10 cellular contexts compared by ENCODE assay signal in the genomic region with DNA sequence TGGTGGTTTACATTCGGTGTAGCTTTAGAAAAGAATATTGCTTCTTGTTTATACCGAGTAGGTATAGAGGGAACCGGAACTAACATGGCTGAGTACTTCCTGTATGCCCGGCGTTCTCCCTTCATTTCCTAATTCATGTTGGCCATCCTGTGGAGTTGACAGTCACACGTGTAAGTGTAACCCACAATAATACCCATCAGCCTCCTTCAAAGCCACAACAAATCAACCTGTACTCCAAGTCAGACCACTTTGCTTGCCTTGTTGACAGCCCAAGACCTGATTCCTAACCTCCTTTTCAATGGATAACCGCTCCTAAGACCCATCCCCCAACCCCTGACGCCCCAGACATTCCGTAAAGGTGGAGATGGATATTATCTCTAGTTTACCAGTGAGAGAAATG. TPM values are rescaled to one million over a fixed set of nuclear protein-coding genes. Genes with fewer than 3 reads are reported as not detected.
DNase-seq lines count a peak whose midpoint lies in the region; TF ChIP-seq lines count a peak whose summit lies in the region.
"Had no signal": no experiment of that assay in that cellular context is flagged by ENCODE, and none has a peak within 500 bp of the region (broad histone marks: within the 10 kb centered on the region; RNA-seq: fewer than 3 reads in every experiment).

No MANE protein-coding gene starts in this region.

- H4K91ac ChIP-seq in trophoblast cell (ENCODE audit: low read depth, low read length): no peak overlapping the region

- H3K4me2 ChIP-seq in OCI-LY3 (ENCODE audit: low read length) (peak overlapping the region; percentile 75), trophoblast cell (ENCODE audit: low read length) (peak overlapping the region; percentile 17)

- H2BK120ac ChIP-seq in trophoblast cell (ENCODE audit: insufficient read depth, low read length, poor library complexity): no peak overlapping the region

- no peak overlapping the region for H4K12ac ChIP-seq in trophoblast cell (ENCODE audit: low read depth, low read length)

- no peaks in the 10 kb centered on the region for H3K36me3 Mint-ChIP-seq in T-helper 1 cell treated with Interleukin-12 subunit alpha and Interleukin-12 subunit beta and Interleukin-4 antibody, amounts not matched to agents 30 μg/mL and 1 μg/mL, for 36 hours (ENCODE audit: low read depth)
- no peaks in the 10 kb centered on the region for H3K36me3 Mint-ChIP-seq in glutamatergic neuron (ENCODE audit: unreplicated experiment)

- DNase-seq in T-helper 1 cell (no peak), glutamatergic neuron (no peak), trophoblast cell (peak in 1 of 2 donors; percentile 27), tibial nerve (ENCODE audit: low spot score in 2 of 2) (no peak), GM03348 (ENCODE audit: low spot score) (no peak)
- DNase-seq in stimulated activated CD4-positive, alpha-beta T cell treated with anti-CD3 and anti-CD28 coated beads, Interleukin-4, amount 100 ng/mL, for 4 hours: no peak

- H3K4me3 Mint-ChIP-seq in T-helper 1 cell treated with Interleukin-12 subunit alpha and Interleukin-12 subunit beta and Interleukin-4 antibody, amounts not matched to agents 30 μg/mL and 1 μg/mL, for 36 hours: no peak overlapping the region
- H3K4me3 Mint-ChIP-seq in glutamatergic neuron (ENCODE audit: unreplicated experiment): no peak overlapping the region

- H2AK5ac ChIP-seq in trophoblast cell (ENCODE audit: low read length): no peak overlapping the region

- peak overlapping the region; percentile 14 for H2BK5ac ChIP-seq in trophoblast cell (ENCODE audit: low read depth, low read length, poor library complexity)

- TF ChIP-seq CTCF in OCI-LY3 (IDR thresholded peaks at IDR 0.05; ENCODE audit: low read depth, low read length) (no peak), glutamatergic neuron (IDR thresholded peaks at IDR 0.05; ENCODE audit: partially characterized antibody, unreplicated experiment) (no peak), tibial nerve (IDR thresholded peaks at IDR 0.05) (no peak)

- H3K4me3 ChIP-seq in OCI-LY3 (ENCODE audit: low read length) (peak overlapping the region; percentile 68), trophoblast cell (ENCODE audit: low read depth, low read length) (no peak overlapping the region), tibial nerve (no peak overlapping the region)

- no peak for TF ChIP-seq EP300 in tibial nerve (IDR thresholded peaks at IDR 0.05)

- H3K79me1 ChIP-seq in trophoblast cell (ENCODE audit: low read length): peaks cover 2% of the 10 kb centered on the region

- H3K27me3 Mint-ChIP-seq in T-helper 1 cell treated with Interleukin-12 subunit alpha and Interleukin-12 subunit beta and Interleukin-4 antibody, amounts not matched to agents 30 μg/mL and 1 μg/mL, for 36 hours (ENCODE audit: low read depth): peaks cover 5% of the 10 kb centered on the region
- H3K27me3 Mint-ChIP-seq in glutamatergic neuron (ENCODE audit: unreplicated experiment): peaks cover 3% of the 10 kb centered on the region

- H3K9me3 ChIP-seq in OCI-LY3 (ENCODE audit: insufficient read depth, low read length): no peaks in the 10 kb centered on the region
- no peaks in the 10 kb centered on the region for H3K9me3 ChIP-seq in trophoblast cell (ENCODE audit: insufficient read depth, low read depth, low read length)
- H3K9me3 ChIP-seq in tibial nerve: no peaks in the 10 kb centered on the region

- H2AFZ ChIP-seq in OCI-LY3 (ENCODE audit: low read depth, low read length) (peak overlapping the region; percentile 98), trophoblast cell (ENCODE audit: insufficient read depth, low read length, poor library complexity) (peak overlapping the region; percentile 23)

- no peak overlapping the region for H2BK12ac ChIP-seq in trophoblast cell (ENCODE audit: low read length)

- H3K4me1 Mint-ChIP-seq in T-helper 1 cell treated with Interleukin-12 subunit alpha and Interleukin-12 subunit beta and Interleukin-4 antibody, amounts not matched to agents 30 μg/mL and 1 μg/mL, for 36 hours (ENCODE audit: low read depth): peaks cover 7% of the 10 kb centered on the region
- H3K4me1 Mint-ChIP-seq in glutamatergic neuron (ENCODE audit: low read depth, unreplicated experiment): peaks cover 20% of the 10 kb centered on the region

- H3K27me3 ChIP-seq in OCI-LY3 (ENCODE audit: low read depth, low read length) (peaks cover 4% of the 10 kb centered on the region; the same call in 1 of the 2 replicates), trophoblast cell (ENCODE audit: insufficient read depth, low read length) (no peaks in the 10 kb centered on the region), tibial nerve (no peaks in the 10 kb centered on the region)

- H3K36me3 ChIP-seq in OCI-LY3 (replicated peaks; ENCODE audit: low read depth, low read length): no peaks in the 10 kb centered on the region
- H3K36me3 ChIP-seq in trophoblast cell (ENCODE audit: control insufficient read depth in 1 of 2, insufficient read depth in 2 of 2, low read length in 2 of 2): no peaks in the 10 kb centered on the region
- no peaks in the 10 kb centered on the region for H3K36me3 ChIP-seq in tibial nerve

- H3K14ac ChIP-seq in trophoblast cell (ENCODE audit: low read length): peak overlapping the region; percentile 11

- H4K20me1 ChIP-seq in OCI-LY3 (ENCODE audit: insufficient read depth, low read length): no peaks in the 10 kb centered on the region

- no peak for TF ChIP-seq POLR2A in tibial nerve (IDR thresholded peaks at IDR 0.05)

- H3K9ac ChIP-seq in OCI-LY3 (ENCODE audit: low read length): peak overlapping the region; percentile 32; the same call in 1 of the 2 replicates
- no peak overlapping the region for H3K9ac ChIP-seq in trophoblast cell (ENCODE audit: low read length)

- no peak overlapping the region for H4K8ac ChIP-seq in trophoblast cell (ENCODE audit: low read depth, low read length)

- H3K23ac ChIP-seq in trophoblast cell (ENCODE audit: low read length): no peak overlapping the region

- no peaks in the 10 kb centered on the region for H3K79me2 ChIP-seq in OCI-LY3 (ENCODE audit: low read length)
- no peaks in the 10 kb centered on the region for H3K79me2 ChIP-seq in trophoblast cell (ENCODE audit: control insufficient read depth, insufficient read depth, low read length, poor library complexity)

- H3K4ac ChIP-seq in trophoblast cell (ENCODE audit: low read depth, low read length): no peak overlapping the region

- no CpG with 5 or more reads among the region's 9 CpGs for WGBS in trophoblast cell (ENCODE audit: extremely low coverage, insufficient coverage, insufficient read length)
- 53 to 58% methylated on average over 9 of the region's 9 CpGs for WGBS in tibial nerve, 2 donors

- H3K9me3 Mint-ChIP-seq in T-helper 1 cell treated with Interleukin-12 subunit alpha and Interleukin-12 subunit beta and Interleukin-4 antibody, amounts not matched to agents 30 μg/mL and 1 μg/mL, for 36 hours: no peaks in the 10 kb centered on the region
- no peaks in the 10 kb centered on the region for H3K9me3 Mint-ChIP-seq in glutamatergic neuron (ENCODE audit: unreplicated experiment)

- H3K4me1 ChIP-seq in OCI-LY3 (ENCODE audit: low read length) (peaks cover 24% of the 10 kb centered on the region), trophoblast cell (ENCODE audit: control insufficient read depth in 1 of 2, insufficient read depth in 2 of 2, low read length in 2 of 2) (peaks cover 0 to 6% of the 10 kb centered on the region in 2 experiments), tibial nerve (peaks cover 0 to 4% (median 0%) of the 10 kb centered on the region in 4 donors)

- H3K27ac ChIP-seq in OCI-LY3 (ENCODE audit: low read length): no peak overlapping the region
- no peak overlapping the region for H3K27ac ChIP-seq in trophoblast cell (ENCODE audit: low read depth, low read length)
- H3K27ac ChIP-seq in tibial nerve: no peak overlapping the region
- H3K27ac ChIP-seq: C4-2B had no signal

- H3K18ac ChIP-seq in trophoblast cell (ENCODE audit: low read length): no peak overlapping the region

- peak overlapping the region; percentile 63 for H3K27ac Mint-ChIP-seq in T-helper 1 cell treated with Interleukin-12 subunit alpha and Interleukin-12 subunit beta and Interleukin-4 antibody, amounts not matched to agents 30 μg/mL and 1 μg/mL, for 36 hours
- peak overlapping the region; percentile 56 for H3K27ac Mint-ChIP-seq in glutamatergic neuron (ENCODE audit: unreplicated experiment)

RNA-seq across cellular contexts. Expression of a gene that starts 42.1 kb away (rescaled TPM):
- total RNA-seq in glutamatergic neuron (ENCODE audit: unreplicated experiment) (not detected), tibial nerve (not detected)
- 0.18 TPM in 1 of 2 replicates, not detected in the other for polyA plus RNA-seq in trophoblast cell (2013)
- total RNA-seq: subcutaneous adipose tissue had no signal
